In the genomic region with DNA sequence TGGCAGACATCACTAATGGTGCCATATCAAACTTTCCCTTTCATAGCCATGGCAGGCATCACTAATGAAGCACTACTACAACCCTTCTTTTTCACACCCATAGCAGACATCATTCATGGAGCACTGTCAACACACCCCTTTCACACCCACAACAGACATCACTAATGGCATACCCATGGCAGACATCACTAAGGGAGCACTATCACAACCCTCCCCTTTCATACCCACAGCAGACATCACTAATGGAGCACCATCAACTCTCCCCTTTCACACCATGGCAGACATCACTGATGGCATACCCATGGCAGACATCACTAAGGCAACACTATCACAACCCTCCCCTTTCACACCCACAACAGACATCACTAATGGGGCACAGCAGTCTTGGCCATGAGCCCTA, we compare ENCODE assay signal across 2 cellular contexts.
TF ChIP-seq lines count a peak whose summit lies in the region.

No MANE protein-coding gene starts in this region.

TF ChIP-seq in HEK293, 187 proteins besides CTCF, POLR2A, EP300 and RAD21:
- TF ChIP-seq, protein P1, sequence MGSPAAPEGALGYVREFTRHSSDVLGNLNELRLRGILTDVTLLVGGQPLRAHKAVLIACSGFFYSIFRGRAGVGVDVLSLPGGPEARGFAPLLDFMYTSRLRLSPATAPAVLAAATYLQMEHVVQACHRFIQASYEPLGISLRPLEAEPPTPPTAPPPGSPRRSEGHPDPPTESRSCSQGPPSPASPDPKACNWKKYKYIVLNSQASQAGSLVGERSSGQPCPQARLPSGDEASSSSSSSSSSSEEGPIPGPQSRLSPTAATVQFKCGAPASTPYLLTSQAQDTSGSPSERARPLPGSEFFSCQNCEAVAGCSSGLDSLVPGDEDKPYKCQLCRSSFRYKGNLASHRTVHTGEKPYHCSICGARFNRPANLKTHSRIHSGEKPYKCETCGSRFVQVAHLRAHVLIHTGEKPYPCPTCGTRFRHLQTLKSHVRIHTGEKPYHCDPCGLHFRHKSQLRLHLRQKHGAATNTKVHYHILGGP (tag by site-specific recombination; IDR thresholded peaks at IDR 0.05), result no peak
- no peak for TF ChIP-seq ZNF394 (tag by site-specific recombination; IDR thresholded peaks at IDR 0.05; ENCODE audit: borderline replicate concordance)
- TF ChIP-seq, protein P2, sequence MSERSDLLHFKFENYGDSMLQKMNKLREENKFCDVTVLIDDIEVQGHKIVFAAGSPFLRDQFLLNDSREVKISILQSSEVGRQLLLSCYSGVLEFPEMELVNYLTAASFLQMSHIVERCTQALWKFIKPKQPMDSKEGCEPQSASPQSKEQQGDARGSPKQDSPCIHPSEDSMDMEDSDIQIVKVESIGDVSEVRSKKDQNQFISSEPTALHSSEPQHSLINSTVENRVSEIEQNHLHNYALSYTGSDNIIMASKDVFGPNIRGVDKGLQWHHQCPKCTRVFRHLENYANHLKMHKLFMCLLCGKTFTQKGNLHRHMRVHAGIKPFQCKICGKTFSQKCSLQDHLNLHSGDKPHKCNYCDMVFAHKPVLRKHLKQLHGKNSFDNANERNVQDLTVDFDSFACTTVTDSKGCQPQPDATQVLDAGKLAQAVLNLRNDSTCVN (tag by site-specific recombination; optimal IDR thresholded peaks at IDR 0.05), result no peak
- TF ChIP-seq ZNF23 (tag by site-specific recombination; IDR thresholded peaks at IDR 0.05; ENCODE audit: borderline replicate concordance), result peak; percentile 97
- TF ChIP-seq ZBTB17 (tag by site-specific recombination; IDR thresholded peaks at IDR 0.05), result peak; percentile 99
- no peak for TF ChIP-seq ZNF837 (tag by site-specific recombination; IDR thresholded peaks at IDR 0.05)
- no peak for TF ChIP-seq ZNF530 (tag by site-specific recombination; IDR thresholded peaks at IDR 0.05; ENCODE audit: low read depth)
- TF ChIP-seq ZFHX2 (tag by site-specific recombination; conservative IDR thresholded peaks at IDR 0.05), result no peak
- TF ChIP-seq IKZF3 (tag by site-specific recombination; IDR thresholded peaks at IDR 0.05), result no peak

TF ChIP-seq in GM12878, 131 proteins besides CTCF, POLR2A, EP300 and RAD21 (continued from another document):
- TF ChIP-seq, protein P3, sequence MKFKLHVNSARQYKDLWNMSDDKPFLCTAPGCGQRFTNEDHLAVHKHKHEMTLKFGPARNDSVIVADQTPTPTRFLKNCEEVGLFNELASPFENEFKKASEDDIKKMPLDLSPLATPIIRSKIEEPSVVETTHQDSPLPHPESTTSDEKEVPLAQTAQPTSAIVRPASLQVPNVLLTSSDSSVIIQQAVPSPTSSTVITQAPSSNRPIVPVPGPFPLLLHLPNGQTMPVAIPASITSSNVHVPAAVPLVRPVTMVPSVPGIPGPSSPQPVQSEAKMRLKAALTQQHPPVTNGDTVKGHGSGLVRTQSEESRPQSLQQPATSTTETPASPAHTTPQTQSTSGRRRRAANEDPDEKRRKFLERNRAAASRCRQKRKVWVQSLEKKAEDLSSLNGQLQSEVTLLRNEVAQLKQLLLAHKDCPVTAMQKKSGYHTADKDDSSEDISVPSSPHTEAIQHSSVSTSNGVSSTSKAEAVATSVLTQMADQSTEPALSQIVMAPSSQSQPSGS (IDR thresholded peaks at IDR 0.05; ENCODE audit: low read length), result no peak
- TF ChIP-seq, protein P4, sequence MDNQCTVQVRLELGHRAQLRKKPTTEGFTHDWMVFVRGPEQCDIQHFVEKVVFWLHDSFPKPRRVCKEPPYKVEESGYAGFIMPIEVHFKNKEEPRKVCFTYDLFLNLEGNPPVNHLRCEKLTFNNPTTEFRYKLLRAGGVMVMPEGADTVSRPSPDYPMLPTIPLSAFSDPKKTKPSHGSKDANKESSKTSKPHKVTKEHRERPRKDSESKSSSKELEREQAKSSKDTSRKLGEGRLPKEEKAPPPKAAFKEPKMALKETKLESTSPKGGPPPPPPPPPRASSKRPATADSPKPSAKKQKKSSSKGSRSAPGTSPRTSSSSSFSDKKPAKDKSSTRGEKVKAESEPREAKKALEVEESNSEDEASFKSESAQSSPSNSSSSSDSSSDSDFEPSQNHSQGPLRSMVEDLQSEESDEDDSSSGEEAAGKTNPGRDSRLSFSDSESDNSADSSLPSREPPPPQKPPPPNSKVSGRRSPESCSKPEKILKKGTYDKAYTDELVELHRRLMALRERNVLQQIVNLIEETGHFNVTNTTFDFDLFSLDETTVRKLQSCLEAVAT (IDR thresholded peaks at IDR 0.05), result peak; percentile 99
- TF ChIP-seq, protein P5, sequence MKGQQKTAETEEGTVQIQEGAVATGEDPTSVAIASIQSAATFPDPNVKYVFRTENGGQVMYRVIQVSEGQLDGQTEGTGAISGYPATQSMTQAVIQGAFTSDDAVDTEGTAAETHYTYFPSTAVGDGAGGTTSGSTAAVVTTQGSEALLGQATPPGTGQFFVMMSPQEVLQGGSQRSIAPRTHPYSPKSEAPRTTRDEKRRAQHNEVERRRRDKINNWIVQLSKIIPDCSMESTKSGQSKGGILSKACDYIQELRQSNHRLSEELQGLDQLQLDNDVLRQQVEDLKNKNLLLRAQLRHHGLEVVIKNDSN (IDR thresholded peaks at IDR 0.05; ENCODE audit: borderline replicate concordance, extremely low read length, insufficient read depth, low read depth, low read length), result no peak
- no peak for TF ChIP-seq IKZF2 (IDR thresholded peaks at IDR 0.05)
- peak in 1 of 2 experiments; percentile 56; a peak in 1 of 4 replicates for TF ChIP-seq SRF (IDR thresholded peaks at IDR 0.05; ENCODE audit: low read depth in 2 of 2, low read length in 2 of 2)
- no peak for TF ChIP-seq RFX5 (IDR thresholded peaks at IDR 0.05; ENCODE audit: low read depth, low read length)
- no peak for TF ChIP-seq KLF5 (IDR thresholded peaks at IDR 0.05; ENCODE audit: partially characterized antibody)
